ENCODE assay signal across 21 cellular contexts in genomic region chr1:204262506-204263239, GRCh38. TPM values are rescaled to one million over a fixed set of nuclear protein-coding genes. Genes with fewer than 3 reads are reported as not detected.
DNase-seq lines count a peak whose midpoint lies in the region; ATAC-seq and TF ChIP-seq lines count a peak whose summit lies in the region.
"Had no signal": no experiment of that assay in that cellular context is flagged by ENCODE, and none has a peak within 500 bp of the region (broad histone marks: within the 10 kb centered on the region; RNA-seq: fewer than 3 reads in every experiment).

No MANE protein-coding gene starts in this region.

- H3K23ac ChIP-seq in neuronal stem cell (ENCODE audit: low read depth, low read length, poor library complexity) = peak overlapping the region; percentile 28

- no peak overlapping the region for H2AK5ac ChIP-seq in neuronal stem cell (ENCODE audit: low read depth, low read length)

- no peak overlapping the region for H2BK120ac ChIP-seq in neuronal stem cell (ENCODE audit: low read depth, low read length)

- no peak overlapping the region for H3K18ac ChIP-seq in neuronal stem cell (ENCODE audit: low read length)

- H3K4me1 ChIP-seq in SJCRH30 (peaks cover 36% of the 10 kb centered on the region), neuronal stem cell (ENCODE audit: control insufficient read depth in 2 of 2, insufficient read depth in 1 of 2, low read depth in 1 of 2, low read length in 2 of 2) (peaks cover 12 to 15% of the 10 kb centered on the region in 2 donors), osteoblast (ENCODE audit: insufficient read depth, low read length) (peaks cover 10% of the 10 kb centered on the region)
- H3K4me1 ChIP-seq: HAP-1 had no signal

- peaks cover 16% of the 10 kb centered on the region for H3K27me3 Mint-ChIP-seq in glutamatergic neuron (ENCODE audit: unreplicated experiment)
- H3K27me3 Mint-ChIP-seq: activated CD4-positive, alpha-beta memory T cell treated with anti-CD3 and anti-CD28 coated beads for 36 hours; activated naive CD8-positive, alpha-beta T cell treated with anti-CD3 and anti-CD28 coated beads, Interleukin-2, amount 10 ng/mL, durations not matched to agents 7 days and 5 days had no signal

- peak overlapping the region; percentile 82 for H3K4me3 Mint-ChIP-seq in glutamatergic neuron (ENCODE audit: unreplicated experiment)
- H3K4me3 Mint-ChIP-seq: activated CD4-positive, alpha-beta memory T cell treated with anti-CD3 and anti-CD28 coated beads for 36 hours; activated naive CD8-positive, alpha-beta T cell treated with anti-CD3 and anti-CD28 coated beads, Interleukin-2, amount 10 ng/mL, durations not matched to agents 7 days and 5 days had no signal

- no peak overlapping the region for H4K8ac ChIP-seq in neuronal stem cell (ENCODE audit: low read depth, low read length)

- H2BK15ac ChIP-seq in neuronal stem cell (ENCODE audit: low read length) = no peak overlapping the region

- no CpG with 5 or more reads among the region's 12 CpGs for WGBS in neuronal stem cell (ENCODE audit: extremely low coverage in 2 of 2, insufficient read length in 2 of 2, insufficient replicate concordance in 1 of 2), 2 donors

- peak overlapping the region; percentile 28 for H3K4me3 ChIP-seq in SJCRH30
- H3K4me3 ChIP-seq in neuronal stem cell (ENCODE audit: low read length in 2 of 2) = no peak overlapping the region
- H3K4me3 ChIP-seq in osteoblast (ENCODE audit: insufficient read depth, low read length) = no peak overlapping the region
- H3K4me3 ChIP-seq: colonic mucosa, HAP-1, mucosa of descending colon, SK-N-MC had no signal

- H2BK5ac ChIP-seq in neuronal stem cell (ENCODE audit: low read length) = no peak overlapping the region

- TF ChIP-seq POLR2A in GM18505 (IDR thresholded peaks at IDR 0.05; ENCODE audit: borderline replicate concordance, extremely low read depth, insufficient read depth, insufficient read length) = no peak

- no peak for ATAC-seq in HG03354 (IDR thresholded peaks at IDR 0.05; ENCODE audit: poor library complexity, severe bottlenecking, unreplicated experiment)
- ATAC-seq in GM18505 (IDR thresholded peaks at IDR 0.05; ENCODE audit: unreplicated experiment) = no peak
- ATAC-seq: mucosa of descending colon had no signal

- H3K9me3 ChIP-seq in SJCRH30 (replicated peaks) = no peaks in the 10 kb centered on the region
- H3K9me3 ChIP-seq in neuronal stem cell (replicated peaks in 1 of 2; ENCODE audit: control insufficient read depth in 2 of 2, insufficient read depth in 1 of 2, low read depth in 1 of 2, low read length in 2 of 2) = no peaks in the 10 kb centered on the region
- no peaks in the 10 kb centered on the region for H3K9me3 ChIP-seq in osteoblast (ENCODE audit: low read depth, low read length)
- H3K9me3 ChIP-seq: colonic mucosa, HAP-1, mucosa of descending colon had no signal

- DNase-seq in COLO829 (ENCODE audit: low spot score) = peak; percentile 54
- DNase-seq in SJCRH30 = peak; percentile 94 to 96
- DNase-seq in glutamatergic neuron = peak; percentile 32
- no peak for DNase-seq in neuronal stem cell (ENCODE audit: low spot score)
- no peak for DNase-seq in osteoblast (ENCODE audit: insufficient read length, low spot score, missing footprints)
- DNase-seq in kidney tubule cell (ENCODE audit: low spot score) = no peak
- DNase-seq: activated CD4-positive, alpha-beta memory T cell treated with anti-CD3 and anti-CD28 coated beads for 36 hours; activated naive CD8-positive, alpha-beta T cell treated with anti-CD3 and anti-CD28 coated beads, Interleukin-2, amount 10 ng/mL, durations not matched to agents 7 days and 5 days; colonic mucosa; DMS 273 treated with DMSO at 0.1 percent for 48 hours; NCI-H1105; NCI-H2081 treated with DMSO at 0.1 percent for 48 hours; NCI-H524 had no signal

- no peak overlapping the region for H3K4ac ChIP-seq in neuronal stem cell (ENCODE audit: low read length)

- peak overlapping the region; percentile 96 for H3K27ac Mint-ChIP-seq in glutamatergic neuron (ENCODE audit: unreplicated experiment)
- H3K27ac Mint-ChIP-seq: activated CD4-positive, alpha-beta memory T cell treated with anti-CD3 and anti-CD28 coated beads for 36 hours; activated naive CD8-positive, alpha-beta T cell treated with anti-CD3 and anti-CD28 coated beads, Interleukin-2, amount 10 ng/mL, durations not matched to agents 7 days and 5 days had no signal

- H4K91ac ChIP-seq in neuronal stem cell (ENCODE audit: low read depth, low read length, poor library complexity) = no peak overlapping the region

- H3K36me3 ChIP-seq in SJCRH30 (no peaks in the 10 kb centered on the region), neuronal stem cell (replicated peaks in 1 of 2; ENCODE audit: control insufficient read depth in 2 of 2, insufficient read depth in 2 of 2, low read length in 2 of 2) (peaks cover 0 to 66% of the 10 kb centered on the region in 2 donors), osteoblast (ENCODE audit: insufficient read depth, low read length) (no peaks in the 10 kb centered on the region)
- H3K36me3 ChIP-seq: HAP-1 had no signal

- peak overlapping the region; percentile 24 for H2AFZ ChIP-seq in neuronal stem cell (ENCODE audit: low read length)
- no peak overlapping the region for H2AFZ ChIP-seq in osteoblast (ENCODE audit: low read length)

- H3K14ac ChIP-seq in neuronal stem cell (ENCODE audit: low read length) = no peak overlapping the region

- H2BK12ac ChIP-seq in neuronal stem cell (ENCODE audit: low read length) = no peak overlapping the region

- H3K27me3 ChIP-seq in SJCRH30 (no peaks in the 10 kb centered on the region), neuronal stem cell (ENCODE audit: control insufficient read depth in 3 of 3, insufficient read depth in 3 of 3, low read depth in 1 of 3, low read length in 3 of 3) (no peaks in the 10 kb centered on the region), osteoblast (ENCODE audit: insufficient read depth, low read length) (peaks cover 30% of the 10 kb centered on the region)
- H3K27me3 ChIP-seq: colonic mucosa had no signal

- H3K9ac ChIP-seq in neuronal stem cell (ENCODE audit: low read depth, low read length, poor library complexity) = no peak overlapping the region

- no peak overlapping the region for H3K4me2 ChIP-seq in neuronal stem cell (ENCODE audit: insufficient read depth, low read length, poor library complexity, severe bottlenecking)
- no peak overlapping the region for H3K4me2 ChIP-seq in osteoblast (ENCODE audit: insufficient read depth, low read length)

- no peaks in the 10 kb centered on the region for H3K79me1 ChIP-seq in neuronal stem cell (ENCODE audit: low read depth, low read length)

- no peak for TF ChIP-seq CTCF in glutamatergic neuron (IDR thresholded peaks at IDR 0.05; ENCODE audit: partially characterized antibody, unreplicated experiment)
- TF ChIP-seq CTCF in osteoblast (IDR thresholded peaks at IDR 0.05; ENCODE audit: extremely low read depth, low read depth, low read length) = no peak

- H4K20me1 ChIP-seq in osteoblast (ENCODE audit: insufficient read depth, low read length) = no peaks in the 10 kb centered on the region

- H3K36me3 Mint-ChIP-seq in glutamatergic neuron (ENCODE audit: unreplicated experiment) = peaks cover 20% of the 10 kb centered on the region
- H3K36me3 Mint-ChIP-seq: activated CD4-positive, alpha-beta memory T cell treated with anti-CD3 and anti-CD28 coated beads for 36 hours; activated naive CD8-positive, alpha-beta T cell treated with anti-CD3 and anti-CD28 coated beads, Interleukin-2, amount 10 ng/mL, durations not matched to agents 7 days and 5 days had no signal

- H3K4me1 Mint-ChIP-seq in glutamatergic neuron (ENCODE audit: low read depth, unreplicated experiment) = peaks cover 41% of the 10 kb centered on the region
- H3K4me1 Mint-ChIP-seq: activated naive CD8-positive, alpha-beta T cell treated with anti-CD3 and anti-CD28 coated beads, Interleukin-2, amount 10 ng/mL, durations not matched to agents 7 days and 5 days; CD14-positive monocyte had no signal

- no peaks in the 10 kb centered on the region for H3K79me2 ChIP-seq in osteoblast (ENCODE audit: insufficient read depth, low read length)

- H3K27ac ChIP-seq in SJCRH30 = peak overlapping the region; percentile 79
- H3K27ac ChIP-seq in neuronal stem cell (replicated peaks; ENCODE audit: low read length) = no peak overlapping the region
- H3K27ac ChIP-seq in osteoblast (ENCODE audit: low read depth, low read length) = no peak overlapping the region
- H3K27ac ChIP-seq: colonic mucosa, SK-N-MC had no signal

- peaks cover 13% of the 10 kb centered on the region for H3K9me3 Mint-ChIP-seq in glutamatergic neuron (ENCODE audit: unreplicated experiment)
- H3K9me3 Mint-ChIP-seq: activated CD4-positive, alpha-beta memory T cell treated with anti-CD3 and anti-CD28 coated beads for 36 hours; activated naive CD8-positive, alpha-beta T cell treated with anti-CD3 and anti-CD28 coated beads, Interleukin-2, amount 10 ng/mL, durations not matched to agents 7 days and 5 days; CD14-positive monocyte had no signal

RNA-seq across cellular contexts. Expression of gene GOLT1A, which starts 48.9 kb away (rescaled TPM):
- not detected in 2 replicates for total RNA-seq in SJCRH30 (2014; rRNA removed; shearing (Covaris generic))
- not detected for total RNA-seq in glutamatergic neuron (ENCODE audit: unreplicated experiment)
- polyA plus RNA-seq in neuronal stem cell (2013, experiment 1 of 2) = 0.22 TPM
- polyA plus RNA-seq in neuronal stem cell (2013, experiment 2 of 2) = 0.29 TPM
- total RNA-seq in osteoblast = not detected in 2 replicates
- total RNA-seq: activated naive CD8-positive, alpha-beta T cell treated with anti-CD3 and anti-CD28 coated beads, Interleukin-2, amount 10 ng/mL, durations not matched to agents 7 days and 5 days; T-helper 2 cell treated with Interferon-gamma antibody and Interleukin-4, amounts not matched to agents 100 ng/mL and 5 ng/mL, for 36 hours had no signal
- polyA plus RNA-seq: AG04450, CD14-positive monocyte had no signal

Comparison
In these comparisons a context has a peak if more than half of its experiments do, and no peak if none do; other contexts are left out.
1. DNase-seq: peak in COLO829 (single experiment), SJCRH30 (2 of 2) and glutamatergic neuron (single experiment); none in neuronal stem cell (single experiment), osteoblast (single experiment) and kidney tubule cell (single experiment).